8 cellular contexts compared by ENCODE assay signal in genomic region chr7:4745971-4746919, GRCh38. TPM values are rescaled to one million over a fixed set of nuclear protein-coding genes. Genes with fewer than 3 reads are reported as not detected.
DNase-seq lines count a peak whose midpoint lies in the region; ATAC-seq and TF ChIP-seq lines count a peak whose summit lies in the region.

No MANE protein-coding gene starts in this region.

- CTCF ChIA-PET in T-cell (lab: Charles Lee) = interaction anchor here in 1 of 2 donors (0.7 to 1.0 kb wide), 2 partner anchors 45 to 105 kb away, joined by 3 to 4 read pairs; no protein-coding TSS in a partner anchor

- POLR2A ChIA-PET in T-cell (lab: Charles Lee) = interaction anchor here (0.6 to 1.1 kb wide), 2 partner anchors 12 to 299 kb away, joined by 4 read pairs; partner anchors contain the start of gene RBAK (in 1 of the 2)

- H3K4me1 Mint-ChIP-seq in T-cell (peaks cover 70 to 75% (median 74%) of the 10 kb centered on the region in 3 donors), endodermal cell (peaks cover 33% of the 10 kb centered on the region), nephron (peaks cover 61% of the 10 kb centered on the region)

- H3K36me3 Mint-ChIP-seq in T-cell (peaks cover 24% of the 10 kb centered on the region), endodermal cell (ENCODE audit: low read depth) (peaks cover 57% of the 10 kb centered on the region), nephron (ENCODE audit: low read depth) (peaks cover 38% of the 10 kb centered on the region)

- peak overlapping the region; percentile 81 to 89 (median 83) for H3K4me3 Mint-ChIP-seq in T-cell
- no peak overlapping the region for H3K4me3 Mint-ChIP-seq in endodermal cell
- peak overlapping the region; percentile 70 to 78 (median 76) for H3K4me3 Mint-ChIP-seq in nephron

- peak overlapping the region; percentile 86 for H3K9ac ChIP-seq in endodermal cell (ENCODE audit: extremely low read depth, low read length, poor library complexity, severe bottlenecking)

- H3K27me3 Mint-ChIP-seq in T-cell (no peaks in the 10 kb centered on the region), endodermal cell (ENCODE audit: insufficient read depth) (no peaks in the 10 kb centered on the region), nephron (ENCODE audit: low read depth) (no peaks in the 10 kb centered on the region)

- H3K27ac Mint-ChIP-seq in T-cell = peak overlapping the region; percentile 96 to 98
- peak overlapping the region; percentile 91 for H3K27ac Mint-ChIP-seq in endodermal cell
- H3K27ac Mint-ChIP-seq in nephron = peak overlapping the region; percentile 95 to 99 (median 96)

- DNase-seq in A172 (ENCODE audit: low spot score) (peak; percentile 77), T-cell (peak in 3 of 34 experiments; percentile 20 to 39 (median 36)), endodermal cell (peak; percentile 64), occipital lobe (lab: John Stamatoyannopoulos, UW) (no peak), left lobe of liver (ENCODE audit: low spot score) (no peak)

- peaks cover 53% of the 10 kb centered on the region for H3K36me3 ChIP-seq in endodermal cell (ENCODE audit: control insufficient read depth, insufficient read depth, low read length)

- no peaks in the 10 kb centered on the region for H3K9me3 Mint-ChIP-seq in T-cell
- no peaks in the 10 kb centered on the region for H3K9me3 Mint-ChIP-seq in endodermal cell
- no peaks in the 10 kb centered on the region for H3K9me3 Mint-ChIP-seq in nephron

- no peaks in the 10 kb centered on the region for H3K27me3 ChIP-seq in endodermal cell (ENCODE audit: control insufficient read depth, insufficient read depth, low read length, poor library complexity, severe bottlenecking)

- H3K4me3 ChIP-seq in endodermal cell (ENCODE audit: low read length) = peak overlapping the region; percentile 66

- H3K9me3 ChIP-seq in endodermal cell (ENCODE audit: control insufficient read depth, low read length) = no peaks in the 10 kb centered on the region

- peaks cover 8% of the 10 kb centered on the region for H3K4me1 ChIP-seq in endodermal cell (ENCODE audit: control insufficient read depth, insufficient read depth, low read length)

- ATAC-seq in GM19455 (IDR thresholded peaks at IDR 0.05; ENCODE audit: unreplicated experiment) = peak; percentile 31
- no peak for ATAC-seq in T-cell (replicated peaks in 1 of 4)
- ATAC-seq in GM21825 (IDR thresholded peaks at IDR 0.05; ENCODE audit: unreplicated experiment) = no peak
- no peak for ATAC-seq in left lobe of liver

- peak overlapping the region; percentile 96 for H3K27ac ChIP-seq in endodermal cell (ENCODE audit: low read depth, low read length)

- TF ChIP-seq CTCF in endodermal cell (conservative IDR thresholded peaks at IDR 0.05) (no peak), nephron (IDR thresholded peaks at IDR 0.05; ENCODE audit: unreplicated experiment in 3 of 3) (no peak)

- WGBS in endodermal cell (ENCODE audit: insufficient coverage in 1 of 2, insufficient read length in 1 of 2), 2 experiments = 93 to 96% methylated on average over 9 to 12 of the region's 12 CpGs

RNA-seq across cellular contexts. Expression of gene AP5Z1, which starts 29.2 kb away (rescaled TPM):
- total RNA-seq in A172 (2014; rRNA removed; shearing (Covaris generic)) = 21.2 and 38.4 TPM in 2 replicates
- 100 to 1,000 TPM in 4 of 5 donors, 10 to 100 TPM in 1; 93.6 to 126 (median 110) TPM for total RNA-seq in T-cell
- total RNA-seq in endodermal cell = 10 to 100 TPM; 31.0 to 34.7 TPM
- polyA plus RNA-seq in endodermal cell (2013, experiment 1 of 2) = 13.7 TPM
- polyA plus RNA-seq in endodermal cell (2013, experiment 2 of 2) = 13.7 TPM
- 14.7 TPM for total RNA-seq in occipital lobe
- 13.2 TPM for total RNA-seq in left lobe of liver

Comparison
In these comparisons a context has a peak if more than half of its experiments do, and no peak if none do; other contexts are left out.
1. DNase-seq: peak in A172 (single experiment) and endodermal cell (single experiment); none in occipital lobe (single experiment) and left lobe of liver (single experiment).
2. Peak in every context shown above with its lines, with median percentiles within 50 percentile points of each other: H3K27ac Mint-ChIP-seq.